In genomic region chr3:21170964-21171363, GRCh38 we compare ENCODE assay signal across 1 cellular context.
TF ChIP-seq lines count a peak whose summit lies in the region.

No MANE protein-coding gene starts in this region.

TF ChIP-seq in H1, 55 proteins besides CTCF, POLR2A, EP300 and RAD21:
- TF ChIP-seq BACH1 (IDR thresholded peaks at IDR 0.05; ENCODE audit: low read length), result no peak
- TF ChIP-seq USF2 (IDR thresholded peaks at IDR 0.05; ENCODE audit: low read length), result no peak
- TF ChIP-seq CHD2 (IDR thresholded peaks at IDR 0.05; ENCODE audit: low read length), result no peak
- TF ChIP-seq YY1 (IDR thresholded peaks at IDR 0.05; ENCODE audit: low read depth, low read length), result no peak
- TF ChIP-seq SIRT6 (IDR thresholded peaks at IDR 0.05; ENCODE audit: low read length), result no peak
- no peak for TF ChIP-seq POLR2AphosphoS5 (IDR thresholded peaks at IDR 0.05; ENCODE audit: low read depth, low read length)
TF ChIP-seq in H1: peak in this region for 0.
